In genomic region chr2:219207254-219207883, GRCh38 we compare ENCODE assay signal across 1 cellular context.
TF ChIP-seq lines count a peak whose summit lies in the region.

No MANE protein-coding gene starts in this region.

TF ChIP-seq in HepG2, 621 proteins besides CTCF, POLR2A, EP300 and RAD21 (continued from another document and continues in another):
- no peak for TF ChIP-seq GMEB2 (CRISPR knock-in tag; IDR thresholded peaks at IDR 0.05; ENCODE audit: low read depth)
- TF ChIP-seq HOMEZ (CRISPR knock-in tag; IDR thresholded peaks at IDR 0.05; ENCODE audit: low read depth): no peak
- no peak for TF ChIP-seq ZNF878 (CRISPR knock-in tag; IDR thresholded peaks at IDR 0.05)
- no peak; the same call in 1 of the 2 replicates for TF ChIP-seq KDM2A (CRISPR knock-in tag; IDR thresholded peaks at IDR 0.05; ENCODE audit: borderline replicate concordance, low read depth)
- no peak for TF ChIP-seq JUN (CRISPR knock-in tag; IDR thresholded peaks at IDR 0.05)
- no peak for TF ChIP-seq ISX (CRISPR knock-in tag; conservative IDR thresholded peaks at IDR 0.05)
- TF ChIP-seq GPBP1L1 (CRISPR knock-in tag; IDR thresholded peaks at IDR 0.05): no peak
- no peak for TF ChIP-seq SOX6 (IDR thresholded peaks at IDR 0.05)
- TF ChIP-seq SOX6 (CRISPR knock-in tag; IDR thresholded peaks at IDR 0.05): no peak; the same call in 1 of the 2 replicates
- TF ChIP-seq KDM5A (IDR thresholded peaks at IDR 0.05; ENCODE audit: borderline replicate concordance, low read length): no peak
- TF ChIP-seq REL (CRISPR knock-in tag; conservative IDR thresholded peaks at IDR 0.05): no peak
- TF ChIP-seq KMT2A (CRISPR knock-in tag; IDR thresholded peaks at IDR 0.05): no peak
- no peak for TF ChIP-seq ZFP90 (CRISPR knock-in tag; IDR thresholded peaks at IDR 0.05; ENCODE audit: borderline replicate concordance)
- 0 out of 2 replicates have a peak, but pooled peaks have one; percentile 8 for TF ChIP-seq ZHX2 (IDR thresholded peaks at IDR 0.05; ENCODE audit: low read depth)
- no peak for TF ChIP-seq ZHX2 (CRISPR knock-in tag; IDR thresholded peaks at IDR 0.05; ENCODE audit: borderline replicate concordance)
- TF ChIP-seq ZBTB37 (CRISPR knock-in tag; IDR thresholded peaks at IDR 0.05): no peak
- TF ChIP-seq IRF2 (CRISPR knock-in tag; IDR thresholded peaks at IDR 0.05): peak; percentile 9; the same call in 1 of the 2 replicates
- no peak for TF ChIP-seq CBX2 (IDR thresholded peaks at IDR 0.05; ENCODE audit: low read depth, low read length)
- no peak for TF ChIP-seq CBX2 (CRISPR knock-in tag; IDR thresholded peaks at IDR 0.05; ENCODE audit: low read depth)
- TF ChIP-seq ZNF430 (CRISPR knock-in tag; IDR thresholded peaks at IDR 0.05): no peak
- TF ChIP-seq ZNF225 (CRISPR knock-in tag; IDR thresholded peaks at IDR 0.05): peak; percentile 53; the same call in 1 of the 2 replicates
- TF ChIP-seq TRAFD1 (CRISPR knock-in tag; IDR thresholded peaks at IDR 0.05; ENCODE audit: borderline replicate concordance): no peak
- TF ChIP-seq ZFP36 (IDR thresholded peaks at IDR 0.05; ENCODE audit: borderline replicate concordance, low read depth, low read length, partially characterized antibody): no peak
- no peak for TF ChIP-seq PTBP1 (IDR thresholded peaks at IDR 0.05; ENCODE audit: low read depth, low read length, poor library complexity, severe bottlenecking)
- no peak for TF ChIP-seq ZBTB10 (CRISPR knock-in tag; IDR thresholded peaks at IDR 0.05; ENCODE audit: borderline replicate concordance)
- no peak for TF ChIP-seq ZNF326 (CRISPR knock-in tag; IDR thresholded peaks at IDR 0.05; ENCODE audit: borderline replicate concordance)
- no peak for TF ChIP-seq AKNA (CRISPR knock-in tag; IDR thresholded peaks at IDR 0.05; ENCODE audit: borderline replicate concordance)
- no peak for TF ChIP-seq CENPBD1 (CRISPR knock-in tag; IDR thresholded peaks at IDR 0.05; ENCODE audit: borderline replicate concordance, low read depth)
- no peak for TF ChIP-seq PHF20 (CRISPR knock-in tag; IDR thresholded peaks at IDR 0.05)
- TF ChIP-seq CREBL2 (CRISPR knock-in tag; IDR thresholded peaks at IDR 0.05; ENCODE audit: borderline replicate concordance): no peak; the same call in 1 of the 2 replicates
- TF ChIP-seq PBX2 (CRISPR knock-in tag; IDR thresholded peaks at IDR 0.05): no peak
